ENCODE assay signal across 13 cellular contexts in genomic region chr18:12849548-12849947, GRCh38.
"Had no signal": no experiment of that assay in that cellular context is flagged by ENCODE, and none has a peak within 500 bp of the region (broad histone marks: within the 10 kb centered on the region; RNA-seq: fewer than 3 reads in every experiment).

No MANE protein-coding gene starts in this region.

- H3K27me3 Mint-ChIP-seq: naive thymus-derived CD4-positive, alpha-beta T cell had no signal

- H3K4me1 ChIP-seq: adrenal gland, stomach, testis had no signal

- H3K9me3 ChIP-seq: adrenal gland, mucosa of descending colon, ovary, stomach, testis had no signal

- H3K27me3 ChIP-seq: adrenal gland, dorsolateral prefrontal cortex, ovary, stomach, testis had no signal

- H3K27ac ChIP-seq: adrenal gland, ovary, stomach, testis had no signal

- H3K4me3 Mint-ChIP-seq: naive thymus-derived CD4-positive, alpha-beta T cell had no signal

- ATAC-seq: mucosa of descending colon; naive thymus-derived CD4-positive, alpha-beta T cell had no signal

- H3K4me3 ChIP-seq: adrenal gland, dorsolateral prefrontal cortex, mucosa of descending colon, ovary, stomach, testis had no signal

- DNase-seq: activated CD4-positive, CD25-positive, alpha-beta regulatory T cell treated with anti-CD3 and anti-CD28 coated beads, Interleukin-2, amount 50 U/mL, for 72 hours; activated naive CD4-positive, alpha-beta T cell treated with anti-CD3 and anti-CD28 coated beads, Interleukin-2, amount 50 U/mL, for 16 hours; activated T-cell treated with anti-CD3 and anti-CD28 coated beads for 4 hours; adrenal gland; dorsolateral prefrontal cortex; foreskin fibroblast; glutamatergic neuron; mucosa of descending colon; naive thymus-derived CD4-positive, alpha-beta T cell; ovary; stimulated activated CD4-positive, alpha-beta T cell treated with anti-CD3 and anti-CD28 coated beads, Interleukin-1b, Interleukin-23, amount 100 ng/mL, for 48 hours; stomach; testis had no signal

- H3K36me3 ChIP-seq: adrenal gland, ovary had no signal
